Comparison of ENCODE assay signal across 16 cellular contexts in the genomic region with DNA sequence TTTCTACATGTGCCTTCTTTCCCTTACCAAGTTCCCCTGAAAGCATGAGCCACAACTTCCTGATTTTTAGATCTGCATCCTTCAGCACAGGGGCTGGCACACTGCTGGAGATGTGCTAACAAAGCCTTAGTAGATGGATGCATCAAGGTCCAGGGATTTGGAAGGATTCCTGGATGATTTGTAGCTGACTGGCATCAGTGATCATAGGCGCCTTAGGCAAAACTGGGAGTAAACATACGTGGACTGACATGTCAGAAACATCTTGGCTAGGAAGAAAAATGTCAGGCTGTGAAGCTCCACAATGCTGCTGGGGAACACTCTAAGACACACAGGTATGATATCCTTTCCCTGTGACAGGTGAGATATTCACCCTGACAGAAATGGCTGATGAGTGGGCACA.
DNase-seq lines count a peak whose midpoint lies in the region; ATAC-seq and TF ChIP-seq lines count a peak whose summit lies in the region.
"Had no signal": no experiment of that assay in that cellular context is flagged by ENCODE, and none has a peak within 500 bp of the region (broad histone marks: within the 10 kb centered on the region; RNA-seq: fewer than 3 reads in every experiment).

No MANE protein-coding gene starts in this region.

- no peaks in the 10 kb centered on the region for H3K79me2 ChIP-seq in hepatocyte

- H3K9me3 ChIP-seq in MG63, result no peaks in the 10 kb centered on the region
- H3K9me3 ChIP-seq in hepatocyte (ENCODE audit: low read depth), result no peaks in the 10 kb centered on the region
- H3K9me3 ChIP-seq in thymus (ENCODE audit: control insufficient read depth), result no peaks in the 10 kb centered on the region
- H3K9me3 ChIP-seq: A549, BE2C, Caco-2 had no signal

- WGBS in hepatocyte (ENCODE audit: low lambda C conversion rate, missing lambda C conversion rate), result 77% methylated on average over 2 of the region's 2 CpGs
- WGBS in thymus, result 88% methylated on average over 2 of the region's 2 CpGs

- peak; percentile 26 for DNase-seq in MG63
- no peak for DNase-seq in hepatocyte (ENCODE audit: low spot score)
- DNase-seq in activated CD4-positive, alpha-beta T cell treated with anti-CD3 and anti-CD28 coated beads for 4 hours, result no peak
- no peak for DNase-seq in dedifferentiated amniotic fluid mesenchymal stem cell (ENCODE audit: extremely low spot score)
- DNase-seq: BE2C; Caco-2; CD8-positive, alpha-beta T cell; DND-41; GF-D8; HCEC 1CT; HFFc6 had no signal

- no peak overlapping the region for H2AFZ ChIP-seq in hepatocyte

- no peaks in the 10 kb centered on the region for H3K36me3 ChIP-seq in MG63
- no peaks in the 10 kb centered on the region for H3K36me3 ChIP-seq in hepatocyte (replicated peaks; ENCODE audit: insufficient read depth, low read depth)
- no peaks in the 10 kb centered on the region for H3K36me3 ChIP-seq in thymus (ENCODE audit: control insufficient read depth, insufficient read depth)
- H3K36me3 ChIP-seq: BE2C had no signal

- no peaks in the 10 kb centered on the region for H4K20me1 ChIP-seq in hepatocyte (ENCODE audit: insufficient read depth, poor library complexity, severe bottlenecking)

- H3K27me3 ChIP-seq in MG63 (no peaks in the 10 kb centered on the region), hepatocyte (no peaks in the 10 kb centered on the region), thymus (ENCODE audit: control insufficient read depth, insufficient read depth) (no peaks in the 10 kb centered on the region)
- H3K27me3 ChIP-seq: BE2C had no signal

- ATAC-seq in activated CD4-positive, CD25-positive, alpha-beta regulatory T cell treated with anti-CD3 and anti-CD28 coated beads, Interleukin-2, amount 50 U/mL, for 24 hours, result no peak
- ATAC-seq: A549; CD8-positive, alpha-beta T cell had no signal

- no peaks in the 10 kb centered on the region for H3K9me2 ChIP-seq in hepatocyte (replicated peaks; ENCODE audit: insufficient read depth)

- TF ChIP-seq CTCF in VCaP (conservative IDR thresholded peaks at IDR 0.05), result no peak
- no peak for TF ChIP-seq CTCF in hepatocyte (IDR thresholded peaks at IDR 0.05; ENCODE audit: poor library complexity)

- no peak overlapping the region for H3K4me3 ChIP-seq in MG63
- no peak overlapping the region for H3K4me3 ChIP-seq in hepatocyte
- no peak overlapping the region for H3K4me3 ChIP-seq in thymus (ENCODE audit: low read length)
- H3K4me3 ChIP-seq: A549 had no signal

- H3K4me2 ChIP-seq in hepatocyte, result no peak overlapping the region
- H3K4me2 ChIP-seq: A549 had no signal

- H3K27ac ChIP-seq in VCaP, result peak overlapping the region; percentile 77
- H3K27ac ChIP-seq in hepatocyte, result peak overlapping the region; percentile 27
- peak overlapping the region; percentile 5 for H3K27ac ChIP-seq in thymus (ENCODE audit: low read depth)
- H3K27ac ChIP-seq: A549, HL-60 had no signal

- H3K4me1 ChIP-seq in hepatocyte (ENCODE audit: insufficient read depth), result no peaks in the 10 kb centered on the region
- H3K4me1 ChIP-seq in thymus (ENCODE audit: control insufficient read depth, insufficient read depth, low read length), result no peaks in the 10 kb centered on the region
- H3K4me1 ChIP-seq: A549, BE2C, Caco-2 had no signal

Comparison
In these comparisons a context has a peak if more than half of its experiments do, and no peak if none do; other contexts are left out.
1. H3K27ac ChIP-seq: peak in every context shown above with its lines; median percentile 77 in VCaP; 27 in hepatocyte; 5 in thymus.